22 cellular contexts compared by ENCODE assay signal in the genomic region with DNA sequence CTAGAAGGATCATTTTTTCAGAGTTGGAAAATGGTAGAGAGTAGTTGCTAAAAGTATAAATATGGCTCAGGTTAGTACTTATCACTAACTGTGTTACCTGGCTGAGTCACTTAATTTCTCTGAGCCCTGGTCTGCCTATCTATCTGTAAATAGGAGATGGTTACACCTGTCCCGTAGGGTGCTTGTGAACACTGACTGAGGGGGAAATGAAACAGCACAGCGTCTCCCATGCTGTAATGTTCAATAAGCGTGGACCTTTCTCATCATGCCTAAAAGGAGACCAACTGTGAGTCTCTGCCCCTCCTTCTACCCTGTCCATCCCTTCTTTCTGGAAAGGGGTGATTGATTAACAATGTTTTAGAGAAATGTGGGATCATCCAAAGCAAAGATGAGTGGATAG.
"Had no signal": no experiment of that assay in that cellular context is flagged by ENCODE, and none has a peak within 500 bp of the region (broad histone marks: within the 10 kb centered on the region; RNA-seq: fewer than 3 reads in every experiment).

No MANE protein-coding gene starts in this region.

- ATAC-seq: activated naive CD4-positive, alpha-beta T cell treated with anti-CD3 and anti-CD28 coated beads, Interleukin-2, amount 50 U/mL, for 72 hours; activated T-cell treated with anti-CD3 and anti-CD28 coated beads, Interleukin-2, amount 50 U/mL, for 72 hours; foreskin keratinocyte; left lobe of liver; lower lobe of right lung; natural killer cell; pancreas; psoas muscle; right cardiac atrium; stimulated activated naive CD8-positive, alpha-beta T cell treated with anti-CD3 and anti-CD28 coated beads, Interleukin-15, amount 100 ng/mL, for 72 hours; T-helper 17 cell had no signal

- H3K4me3 ChIP-seq: adrenal gland, breast epithelium, lower lobe of right lung, pancreas, psoas muscle, tibial artery had no signal

- DNase-seq: activated CD4-positive, alpha-beta T cell treated with anti-CD3 and anti-CD28 coated beads for 4 hours; activated CD4-positive, alpha-beta T cell treated with anti-CD3 and anti-CD28 coated beads, Interleukin-2, amount 50 U/mL, for 48 hours; activated CD4-positive, CD25-positive, alpha-beta regulatory T cell; activated effector memory CD4-positive, alpha-beta T cell treated with anti-CD3 and anti-CD28 coated beads, Interleukin-2, amount 50 U/mL, for 16 hours; activated T-cell treated with anti-CD3 and anti-CD28 coated beads, Interleukin-2, amount 50 U/mL, for 72 hours; effector memory CD4-positive, alpha-beta T cell; foreskin keratinocyte; lower lobe of right lung; natural killer cell; pancreas; psoas muscle; right cardiac atrium; stimulated activated CD4-positive, alpha-beta T cell treated with anti-CD3 and anti-CD28 coated beads, Interleukin-4, amount 100 ng/mL, for 4 hours; stimulated activated naive CD8-positive, alpha-beta T cell treated with anti-CD3 and anti-CD28 coated beads, Interleukin-15, amount 100 ng/mL, for 72 hours; T-helper 17 cell; tibial artery had no signal

- H3K27me3 ChIP-seq: adrenal gland, breast epithelium, pancreas, tibial artery had no signal

- H3K36me3 Mint-ChIP-seq: activated naive CD4-positive, alpha-beta T cell treated with anti-CD3 and anti-CD28 coated beads, Interleukin-2, amount 50 U/mL, for 72 hours; natural killer cell had no signal

- H3K27me3 Mint-ChIP-seq: stimulated activated naive CD8-positive, alpha-beta T cell treated with anti-CD3 and anti-CD28 coated beads, Interleukin-15, amount 100 ng/mL, for 72 hours had no signal

- H3K27ac ChIP-seq: breast epithelium, foreskin keratinocyte, lower lobe of right lung, pancreas, tibial artery had no signal

- H3K36me3 ChIP-seq: adrenal gland, breast epithelium, lower lobe of right lung, pancreas, tibial artery had no signal

- H3K9me3 Mint-ChIP-seq: activated naive CD4-positive, alpha-beta T cell treated with anti-CD3 and anti-CD28 coated beads, Interleukin-2, amount 50 U/mL, for 72 hours; activated T-cell treated with anti-CD3 and anti-CD28 coated beads, Interleukin-2, amount 50 U/mL, for 72 hours; central memory CD8-positive, alpha-beta T cell; natural killer cell had no signal

- H3K4me1 Mint-ChIP-seq: central memory CD8-positive, alpha-beta T cell had no signal

- H3K27ac Mint-ChIP-seq: activated naive CD4-positive, alpha-beta T cell treated with anti-CD3 and anti-CD28 coated beads, Interleukin-2, amount 50 U/mL, for 72 hours; activated T-cell treated with anti-CD3 and anti-CD28 coated beads, Interleukin-2, amount 50 U/mL, for 72 hours; natural killer cell; stimulated activated naive CD8-positive, alpha-beta T cell treated with anti-CD3 and anti-CD28 coated beads, Interleukin-15, amount 100 ng/mL, for 72 hours; T-helper 17 cell had no signal

- H3K4me3 Mint-ChIP-seq: activated T-cell treated with anti-CD3 and anti-CD28 coated beads, Interleukin-2, amount 50 U/mL, for 72 hours; central memory CD8-positive, alpha-beta T cell; natural killer cell; stimulated activated naive CD8-positive, alpha-beta T cell treated with anti-CD3 and anti-CD28 coated beads, Interleukin-15, amount 100 ng/mL, for 72 hours; T-helper 17 cell had no signal

- H3K9me3 ChIP-seq: adrenal gland, breast epithelium, lower lobe of right lung, pancreas, psoas muscle, tibial artery had no signal

- FAIRE-seq: colon, pancreas had no signal
